ENCODE assay signal across 8 cellular contexts in the genomic region with DNA sequence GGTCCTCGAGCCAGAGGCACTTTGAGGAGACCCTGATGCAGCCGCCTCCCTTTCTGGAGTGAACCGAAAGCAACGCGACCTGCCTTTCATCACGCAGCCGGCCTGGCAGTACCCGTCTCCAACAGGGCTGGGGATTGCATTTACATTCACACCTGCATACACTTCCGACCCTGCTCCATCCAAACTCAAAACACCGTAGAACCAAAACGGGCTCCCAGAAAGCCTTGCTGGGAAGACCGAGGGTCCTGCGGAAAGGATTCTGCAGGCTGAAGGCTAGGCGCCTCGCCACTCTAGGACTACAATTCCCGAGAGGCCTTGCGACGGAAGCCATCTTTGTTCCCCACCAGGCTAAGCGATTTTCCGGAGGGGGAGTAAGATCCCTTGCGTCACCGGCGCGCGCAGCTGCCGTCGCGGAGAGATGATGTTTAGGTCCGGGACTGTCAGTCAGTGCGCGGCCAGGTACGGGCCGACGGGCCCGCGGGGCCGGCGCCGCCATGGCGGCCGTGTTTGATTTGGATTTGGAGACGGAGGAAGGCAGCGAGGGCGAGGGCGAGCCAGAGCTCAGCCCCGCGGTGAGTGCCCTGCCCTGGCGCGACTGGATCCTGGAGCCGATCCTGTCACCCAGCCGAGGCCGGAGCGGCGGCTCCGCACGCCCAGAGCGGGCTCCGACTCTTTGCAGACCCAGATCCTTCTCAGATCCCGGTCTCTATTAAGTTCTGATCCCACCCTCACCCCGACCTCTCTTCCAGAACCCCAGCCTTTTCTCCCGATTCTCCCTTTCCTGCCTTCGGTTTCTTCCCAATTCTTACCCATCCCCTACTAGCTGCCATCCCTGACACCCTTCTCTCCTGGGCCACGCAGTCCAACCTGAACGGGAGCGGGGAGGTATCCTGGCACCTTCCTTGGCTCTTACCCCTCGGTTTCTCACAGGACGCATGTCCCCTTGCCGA. TPM values are rescaled to one million over a fixed set of nuclear protein-coding genes. Genes with fewer than 3 reads are reported as not detected.
DNase-seq lines count a peak whose midpoint lies in the region; ATAC-seq lines count a peak whose summit lies in the region.

A gene (plus strand): TSS at position 443 of the 950 bp plus-strand sequence. CDS start 52 bp downstream, at position 495.

- DNase-seq in AG08396 (ENCODE audit: low spot score): peak; percentile 100
- peak; percentile 93 for DNase-seq in NCI-H460 (ENCODE audit: extremely low read depth, low read depth)
- DNase-seq in activated CD4-positive, CD25-positive, alpha-beta regulatory T cell treated with anti-CD3 and anti-CD28 coated beads, Interleukin-2, amount 50 U/mL, for 72 hours: peak; percentile 100
- DNase-seq in cerebellar nuclear complex (lab: John Stamatoyannopoulos, UW): peak; percentile 80 to 96
- peak; percentile 98 for DNase-seq in islet precursor cell
- DNase-seq in stimulated activated CD4-positive, alpha-beta T cell treated with anti-CD3 and anti-CD28 coated beads, Interleukin-12 subunit alpha, Interleukin-12 subunit beta, amount 100 ng/mL, for 48 hours (ENCODE audit: low read depth in 2 of 3, low spot score in 1 of 3): peak; percentile 98 to 100 (median 98)

- peak; percentile 74 for ATAC-seq in GM19025 (IDR thresholded peaks at IDR 0.05; ENCODE audit: low read depth, unreplicated experiment)
- ATAC-seq in HG03354 (IDR thresholded peaks at IDR 0.05; ENCODE audit: poor library complexity, severe bottlenecking, unreplicated experiment): peak; percentile 83

RNA-seq across cellular contexts. Expression of the gene that starts here (rescaled TPM):
- 21.6 and 23.6 TPM in 2 replicates for total RNA-seq in NCI-H460 (2014; rRNA removed; shearing (Covaris generic))
- polyA plus RNA-seq in NCI-H460 (2014; cell fraction: nucleus; rRNA removed): 127 and 136 TPM in 2 replicates

Comparison
In these comparisons a context has a peak if more than half of its experiments do, and no peak if none do; other contexts are left out.
1. Peak in every context shown above with its lines: DNase-seq and ATAC-seq.